In the genomic region with DNA sequence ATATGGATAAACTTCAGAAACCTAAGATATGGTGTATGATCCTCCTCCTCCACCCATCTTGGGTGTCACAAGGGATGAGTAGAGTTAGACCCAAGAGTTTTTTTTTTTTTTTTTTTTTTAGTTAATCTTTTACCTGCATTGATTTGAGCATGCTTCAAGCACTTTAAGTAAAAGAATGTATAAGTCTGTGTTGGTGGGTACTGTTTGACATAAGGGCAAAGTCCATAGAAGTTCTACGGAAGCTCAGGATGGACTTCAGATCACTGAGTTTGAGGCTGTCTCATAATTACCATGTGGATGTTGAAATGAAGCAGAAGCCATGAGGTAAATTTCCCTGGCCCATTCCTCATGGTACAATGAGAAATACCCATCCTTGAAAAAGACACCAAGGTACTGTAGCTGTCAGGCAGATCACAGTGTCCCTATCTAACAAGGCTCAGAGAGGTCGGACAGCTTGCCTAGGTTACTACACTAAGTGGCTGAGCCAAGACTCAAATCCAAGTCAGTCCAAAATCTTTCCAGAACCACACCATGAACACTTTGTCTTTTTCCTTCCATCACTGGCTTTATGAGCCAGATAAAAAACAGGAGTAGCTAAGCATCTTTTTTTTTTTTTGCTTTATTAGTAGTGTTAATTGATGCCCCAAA, we compare ENCODE assay signal across 15 cellular contexts.
A peak's percentile ranks its signal among the peaks of the same experiment; 100 is the strongest.
DNase-seq lines count a peak whose midpoint lies in the region; ATAC-seq and TF ChIP-seq lines count a peak whose summit lies in the region.
"Had no signal": no experiment of that assay in that cellular context is flagged by ENCODE, and none has a peak within 500 bp of the region (broad histone marks: within the 10 kb centered on the region; RNA-seq: fewer than 3 reads in every experiment).

No MANE protein-coding gene starts in this region.

- H3K27me3 ChIP-seq in OCI-LY1 (ENCODE audit: insufficient read depth, low read length) (no peaks in the 10 kb centered on the region), mesenchymal stem cell (ENCODE audit: control insufficient read depth in 1 of 2, insufficient read depth in 1 of 2, low read length in 2 of 2) (no peaks in the 10 kb centered on the region), prostate gland (replicated peaks; ENCODE audit: insufficient read depth) (no peaks in the 10 kb centered on the region)

- no peaks in the 10 kb centered on the region for H3K79me2 ChIP-seq in OCI-LY1 (ENCODE audit: insufficient read depth, low read length)

- ATAC-seq in GM18909 (IDR thresholded peaks at IDR 0.05; ENCODE audit: poor library complexity, unreplicated experiment): no peak

- H2BK5ac ChIP-seq in mesenchymal stem cell (ENCODE audit: low read depth, low read length, poor library complexity, severe bottlenecking): no peak overlapping the region

- WGBS in mesenchymal stem cell: 98% methylated on average over 2 of the region's 2 CpGs
- WGBS in prostate gland: 91% methylated on average over 2 of the region's 2 CpGs

- no peak overlapping the region for H3K23ac ChIP-seq in mesenchymal stem cell (ENCODE audit: low read length in 2 of 2)

- H3K4me2 ChIP-seq in OCI-LY1 (ENCODE audit: low read length) (no peak overlapping the region), mesenchymal stem cell (ENCODE audit: low read length, poor library complexity, severe bottlenecking) (no peak overlapping the region)

- in situ Hi-C loops in G401 (cut with HindIII; ENCODE audit: low sequenced_read_pairs): no loop called here

- H3K9ac ChIP-seq in OCI-LY1 (ENCODE audit: low read length) (no peak overlapping the region), mesenchymal stem cell (ENCODE audit: low read length) (no peak overlapping the region)
- H3K9ac ChIP-seq: GM23248 had no signal

- H3K4me1 ChIP-seq in OCI-LY1 (ENCODE audit: insufficient read depth, low read length, severe bottlenecking) (peaks cover 67% of the 10 kb centered on the region), mesenchymal stem cell (ENCODE audit: control insufficient read depth, insufficient read depth, low read depth, low read length) (peaks cover 2% of the 10 kb centered on the region), prostate gland (replicated peaks) (no peaks in the 10 kb centered on the region)

- H3K36me3 ChIP-seq in OCI-LY1 (ENCODE audit: insufficient read depth, low read length): no peaks in the 10 kb centered on the region
- H3K36me3 ChIP-seq in mesenchymal stem cell (ENCODE audit: control insufficient read depth in 1 of 2, insufficient read depth in 2 of 2, low read depth in 1 of 2, low read length in 2 of 2): no peaks in the 10 kb centered on the region
- H3K36me3 ChIP-seq in prostate gland: no peaks in the 10 kb centered on the region

- no peak overlapping the region for H2BK15ac ChIP-seq in mesenchymal stem cell (ENCODE audit: low read depth, poor library complexity, severe bottlenecking)

- peak overlapping the region; percentile 54 for H3K27ac ChIP-seq in OCI-LY1 (ENCODE audit: low read depth, low read length, poor library complexity, severe bottlenecking)
- H3K27ac ChIP-seq in mesenchymal stem cell (ENCODE audit: low read length, poor library complexity, severe bottlenecking): no peak overlapping the region
- no peak overlapping the region for H3K27ac ChIP-seq in prostate gland
- H3K27ac ChIP-seq: GM23248 had no signal

- no peaks in the 10 kb centered on the region for H3K79me1 ChIP-seq in mesenchymal stem cell (replicated peaks; ENCODE audit: low read length, poor library complexity, severe bottlenecking)

- intact Hi-C loops in prostate gland (cut with DNase I): no loop called here

- H2BK12ac ChIP-seq in mesenchymal stem cell (ENCODE audit: low read length in 2 of 2): peak overlapping the region in 1 of 2 experiments; percentile 71

- H2AFZ ChIP-seq in OCI-LY1 (ENCODE audit: low read length): no peak overlapping the region
- H2AFZ ChIP-seq in mesenchymal stem cell (ENCODE audit: low read depth, low read length): no peak overlapping the region
- H2AFZ ChIP-seq: GM23248 had no signal

- no peaks in the 10 kb centered on the region for H4K20me1 ChIP-seq in OCI-LY1 (ENCODE audit: insufficient read depth, low read length)

- no peak for TF ChIP-seq POLR2A in prostate gland (IDR thresholded peaks at IDR 0.05)

- H3F3A ChIP-seq in OCI-LY1 (ENCODE audit: insufficient read depth, low read length): no peaks in the 10 kb centered on the region

- no peak overlapping the region for H3K4me3 ChIP-seq in OCI-LY1 (ENCODE audit: low read depth, low read length, poor library complexity, severe bottlenecking)
- no peak overlapping the region for H3K4me3 ChIP-seq in mesenchymal stem cell (ENCODE audit: insufficient read depth in 1 of 2, low read depth in 1 of 2, low read length in 2 of 2)
- H3K4me3 ChIP-seq in prostate gland: no peak overlapping the region
- H3K4me3 ChIP-seq: GM23248 had no signal

- no peak overlapping the region for H4K8ac ChIP-seq in mesenchymal stem cell (ENCODE audit: low read length)

- H3K9me2 ChIP-seq in OCI-LY1 (ENCODE audit: low read depth, low read length): no peaks in the 10 kb centered on the region

- H3K14ac ChIP-seq in mesenchymal stem cell (ENCODE audit: low read length in 2 of 2): no peak overlapping the region

- TF ChIP-seq CTCF in OCI-LY1 (IDR thresholded peaks at IDR 0.05; ENCODE audit: low read length) (no peak), prostate gland (IDR thresholded peaks at IDR 0.05) (no peak)

- H2BK120ac ChIP-seq in mesenchymal stem cell (ENCODE audit: low read depth, low read length): no peak overlapping the region

- DNase-seq in HuH-7.5 (ENCODE audit: low spot score) (peak; percentile 1), mesenchymal stem cell (no peak), G401 (ENCODE audit: low spot score) (no peak), prostate gland (ENCODE audit: low spot score) (no peak)
- DNase-seq: C1 segment of cervical spinal cord; Calu3; CD4-positive, alpha-beta memory T cell; COR-L47; DMS53; DMS79 treated with DMSO at 0.1 percent for 48 hours; H7; HCEC 1CT had no signal

- H3K9me3 ChIP-seq in OCI-LY1 (ENCODE audit: low read length) (no peaks in the 10 kb centered on the region), mesenchymal stem cell (ENCODE audit: control insufficient read depth, low read length) (no peaks in the 10 kb centered on the region), prostate gland (no peaks in the 10 kb centered on the region)

- H3K18ac ChIP-seq in mesenchymal stem cell (ENCODE audit: low read depth in 1 of 2, low read length in 2 of 2): peak overlapping the region in 1 of 2 experiments; percentile 8

- no peak overlapping the region for H4K91ac ChIP-seq in mesenchymal stem cell (ENCODE audit: low read length)

- no peak overlapping the region for H3K4ac ChIP-seq in mesenchymal stem cell (ENCODE audit: low read depth in 1 of 2, low read length in 2 of 2)

- H2AK5ac ChIP-seq in mesenchymal stem cell (ENCODE audit: low read length, severe bottlenecking): peak overlapping the region; percentile 2
